In genomic region chr15:98900382-98900781, GRCh38 we compare ENCODE assay signal across 14 cellular contexts.
DNase-seq lines count a peak whose midpoint lies in the region; ATAC-seq and TF ChIP-seq lines count a peak whose summit lies in the region.
"Had no signal": no experiment of that assay in that cellular context is flagged by ENCODE, and none has a peak within 500 bp of the region (broad histone marks: within the 10 kb centered on the region; RNA-seq: fewer than 3 reads in every experiment).

No MANE protein-coding gene starts in this region.

- H3K27me3 Mint-ChIP-seq in mesothelial cell of epicardium (ENCODE audit: low read depth), result no peaks in the 10 kb centered on the region
- H3K27me3 Mint-ChIP-seq: activated CD4-positive, alpha-beta T cell treated with anti-CD3 and anti-CD28 coated beads, Interleukin-2, amount 10 ng/mL, durations not matched to agents 7 days and 5 days; naive thymus-derived CD4-positive, alpha-beta T cell had no signal

- peaks cover 0 to 8% (median 1%) of the 10 kb centered on the region in 4 donors for H3K27me3 ChIP-seq in liver (ENCODE audit: control insufficient read depth in 4 of 4, insufficient read depth in 4 of 4, low read length in 3 of 4)
- H3K27me3 ChIP-seq in right lobe of liver, result no peaks in the 10 kb centered on the region
- H3K27me3 ChIP-seq in ectodermal cell (ENCODE audit: control insufficient read depth, insufficient read depth, low read length, poor library complexity, severe bottlenecking), result no peaks in the 10 kb centered on the region
- no peaks in the 10 kb centered on the region for H3K27me3 ChIP-seq in vagina
- H3K27me3 ChIP-seq in left lung, result no peaks in the 10 kb centered on the region
- H3K27me3 ChIP-seq: breast epithelium had no signal

- H3K4me1 Mint-ChIP-seq in mesothelial cell of epicardium, result peaks cover 59% of the 10 kb centered on the region
- H3K4me1 Mint-ChIP-seq: immature natural killer cell had no signal

- DNase-seq in right lobe of liver, result no peak
- no peak for DNase-seq in mesothelial cell of epicardium (ENCODE audit: low spot score in 2 of 2, unreplicated experiment in 2 of 2)
- DNase-seq in vagina (ENCODE audit: extremely low spot score in 2 of 2), result no peak
- no peak for DNase-seq in DMS153 (lab: John Stamatoyannopoulos, UW)
- DNase-seq in UCSD-AML1 (lab: John Stamatoyannopoulos, UW; ENCODE audit: unreplicated experiment), result no peak
- DNase-seq in left lung, result no peak
- DNase-seq: activated CD4-positive, alpha-beta T cell treated with anti-CD3 and anti-CD28 coated beads, Interleukin-2, amount 10 ng/mL, durations not matched to agents 7 days and 5 days; DMS53; immature natural killer cell; naive thymus-derived CD4-positive, alpha-beta T cell had no signal

- H3K9me3 Mint-ChIP-seq in mesothelial cell of epicardium, result no peaks in the 10 kb centered on the region
- H3K9me3 Mint-ChIP-seq: activated CD4-positive, alpha-beta T cell treated with anti-CD3 and anti-CD28 coated beads, Interleukin-2, amount 10 ng/mL, durations not matched to agents 7 days and 5 days; activated T-helper 1 cell treated with anti-CD3 and anti-CD28 coated beads, Interleukin-12 subunit alpha, Interleukin-12 subunit beta, Interleukin-2, Interleukin-4 antibody, amounts not matched to agents 30 ng/mL and 10 ng/mL and 1 ng/mL, durations not matched to agents 14 hours and 24 hours and 36 hours; immature natural killer cell; naive thymus-derived CD4-positive, alpha-beta T cell had no signal

- peaks cover 4% of the 10 kb centered on the region for H3K36me3 Mint-ChIP-seq in mesothelial cell of epicardium

- WGBS in liver, result 75% methylated on average over 5 of the region's 5 CpGs
- 51% methylated on average over 5 of the region's 5 CpGs for WGBS in right lobe of liver (ENCODE audit: insufficient coverage, low coverage, low lambda C conversion rate, missing lambda C conversion rate)
- 23 to 30% methylated on average over 5 of the region's 5 CpGs for WGBS in ectodermal cell, 2 experiments

- no peak overlapping the region for H3K9ac ChIP-seq in liver (ENCODE audit: low read depth in 1 of 2, low read length in 2 of 2)

- H3K4me1 ChIP-seq in liver (ENCODE audit: control insufficient read depth in 4 of 4, insufficient read depth in 4 of 4, low read length in 3 of 4) (no peaks in the 10 kb centered on the region), right lobe of liver (no peaks in the 10 kb centered on the region), ectodermal cell (ENCODE audit: control insufficient read depth, insufficient read depth, low read length) (peaks cover 39% of the 10 kb centered on the region), vagina (peaks cover 84% of the 10 kb centered on the region), left lung (peaks cover 8 to 64% of the 10 kb centered on the region in 2 donors)

- no peak overlapping the region for H3K4me3 ChIP-seq in liver (ENCODE audit: low read depth in 1 of 3, low read length in 3 of 3)
- H3K4me3 ChIP-seq in right lobe of liver, result no peak overlapping the region
- H3K4me3 ChIP-seq in ectodermal cell (ENCODE audit: insufficient read depth, low read depth, low read length), result no peak overlapping the region
- H3K4me3 ChIP-seq in vagina, result no peak overlapping the region
- H3K4me3 ChIP-seq in left lung, result no peak overlapping the region
- H3K4me3 ChIP-seq: breast epithelium had no signal

- TF ChIP-seq CTCF in liver (IDR thresholded peaks at IDR 0.05; ENCODE audit: low read depth, low read length, missing input control) (no peak), right lobe of liver (IDR thresholded peaks at IDR 0.05) (no peak), mesothelial cell of epicardium (IDR thresholded peaks at IDR 0.05; ENCODE audit: unreplicated experiment) (no peak), vagina (IDR thresholded peaks at IDR 0.05) (no peak), left lung (IDR thresholded peaks at IDR 0.05) (no peak)

- no peaks in the 10 kb centered on the region for H3K36me3 ChIP-seq in liver (ENCODE audit: control insufficient read depth in 4 of 4, insufficient read depth in 3 of 4, low read depth in 1 of 4, low read length in 3 of 4)
- H3K36me3 ChIP-seq in right lobe of liver, result no peaks in the 10 kb centered on the region
- H3K36me3 ChIP-seq in ectodermal cell (ENCODE audit: control insufficient read depth, insufficient read depth, low read length), result peaks cover 7% of the 10 kb centered on the region
- H3K36me3 ChIP-seq in vagina, result no peaks in the 10 kb centered on the region
- H3K36me3 ChIP-seq in left lung, result peaks cover 0 to 4% of the 10 kb centered on the region in 2 donors
- H3K36me3 ChIP-seq: breast epithelium had no signal

- H3K9me3 ChIP-seq in liver (ENCODE audit: control insufficient read depth in 4 of 4, low read length in 3 of 4) (no peaks in the 10 kb centered on the region), right lobe of liver (no peaks in the 10 kb centered on the region), ectodermal cell (ENCODE audit: control insufficient read depth, low read length) (no peaks in the 10 kb centered on the region), vagina (no peaks in the 10 kb centered on the region), left lung (no peaks in the 10 kb centered on the region)
- H3K9me3 ChIP-seq: breast epithelium had no signal

- TF ChIP-seq RAD21 in liver (IDR thresholded peaks at IDR 0.05), result no peak

- TF ChIP-seq POLR2A in right lobe of liver (IDR thresholded peaks at IDR 0.05) (no peak), vagina (IDR thresholded peaks at IDR 0.05) (no peak)

- intact Hi-C loops in right lobe of liver (cut with DNase I), result no loop called here
- intact Hi-C loops in vagina (cut with DNase I), result no loop called here
- intact Hi-C loops in left lung (cut with DNase I), result loop anchor here in 1 of 2 donors (10.0 kb wide), 1 partner anchor 126 kb away; no protein-coding TSS in a partner anchor

- H3K27ac ChIP-seq in liver (ENCODE audit: low read depth in 1 of 2, low read length in 2 of 2) (peak overlapping the region in 1 of 2 donors; percentile 23), right lobe of liver (no peak overlapping the region), ectodermal cell (ENCODE audit: insufficient read depth, low read depth, low read length, poor library complexity, severe bottlenecking) (peak overlapping the region; percentile 82), vagina (peak overlapping the region; percentile 78), left lung (peak overlapping the region in 1 of 2 donors; percentile 76)

- H3K27ac Mint-ChIP-seq in mesothelial cell of epicardium, result peak overlapping the region; percentile 93
- H3K27ac Mint-ChIP-seq: activated CD4-positive, alpha-beta T cell treated with anti-CD3 and anti-CD28 coated beads, Interleukin-2, amount 10 ng/mL, durations not matched to agents 7 days and 5 days; activated T-helper 1 cell treated with anti-CD3 and anti-CD28 coated beads, Interleukin-12 subunit alpha, Interleukin-12 subunit beta, Interleukin-2, Interleukin-4 antibody, amounts not matched to agents 30 ng/mL and 10 ng/mL and 1 ng/mL, durations not matched to agents 14 hours and 24 hours and 36 hours; immature natural killer cell had no signal

- H3K4me3 Mint-ChIP-seq in mesothelial cell of epicardium, result no peak overlapping the region
- H3K4me3 Mint-ChIP-seq: activated CD4-positive, alpha-beta T cell treated with anti-CD3 and anti-CD28 coated beads, Interleukin-2, amount 10 ng/mL, durations not matched to agents 7 days and 5 days; activated T-helper 1 cell treated with anti-CD3 and anti-CD28 coated beads, Interleukin-12 subunit alpha, Interleukin-12 subunit beta, Interleukin-2, Interleukin-4 antibody, amounts not matched to agents 30 ng/mL and 10 ng/mL and 1 ng/mL, durations not matched to agents 14 hours and 24 hours and 36 hours; immature natural killer cell; naive thymus-derived CD4-positive, alpha-beta T cell had no signal

- ATAC-seq in right lobe of liver (no peak), left lung (no peak)

TF ChIP-seq in liver, 16 proteins besides CTCF, POLR2A, EP300 and RAD21:
- TF ChIP-seq NR2F2 (IDR thresholded peaks at IDR 0.05) (peak; percentile 60), ATF3 (IDR thresholded peaks at IDR 0.05) (no peak)
TF ChIP-seq in liver: peak in this region for 1.

Comparison
In these comparisons a context has a peak if more than half of its experiments do, and no peak if none do; other contexts are left out.
1. H3K27ac ChIP-seq: peak in ectodermal cell (single experiment) and vagina (single experiment); none in right lobe of liver (0 of 3).